In the genomic region with DNA sequence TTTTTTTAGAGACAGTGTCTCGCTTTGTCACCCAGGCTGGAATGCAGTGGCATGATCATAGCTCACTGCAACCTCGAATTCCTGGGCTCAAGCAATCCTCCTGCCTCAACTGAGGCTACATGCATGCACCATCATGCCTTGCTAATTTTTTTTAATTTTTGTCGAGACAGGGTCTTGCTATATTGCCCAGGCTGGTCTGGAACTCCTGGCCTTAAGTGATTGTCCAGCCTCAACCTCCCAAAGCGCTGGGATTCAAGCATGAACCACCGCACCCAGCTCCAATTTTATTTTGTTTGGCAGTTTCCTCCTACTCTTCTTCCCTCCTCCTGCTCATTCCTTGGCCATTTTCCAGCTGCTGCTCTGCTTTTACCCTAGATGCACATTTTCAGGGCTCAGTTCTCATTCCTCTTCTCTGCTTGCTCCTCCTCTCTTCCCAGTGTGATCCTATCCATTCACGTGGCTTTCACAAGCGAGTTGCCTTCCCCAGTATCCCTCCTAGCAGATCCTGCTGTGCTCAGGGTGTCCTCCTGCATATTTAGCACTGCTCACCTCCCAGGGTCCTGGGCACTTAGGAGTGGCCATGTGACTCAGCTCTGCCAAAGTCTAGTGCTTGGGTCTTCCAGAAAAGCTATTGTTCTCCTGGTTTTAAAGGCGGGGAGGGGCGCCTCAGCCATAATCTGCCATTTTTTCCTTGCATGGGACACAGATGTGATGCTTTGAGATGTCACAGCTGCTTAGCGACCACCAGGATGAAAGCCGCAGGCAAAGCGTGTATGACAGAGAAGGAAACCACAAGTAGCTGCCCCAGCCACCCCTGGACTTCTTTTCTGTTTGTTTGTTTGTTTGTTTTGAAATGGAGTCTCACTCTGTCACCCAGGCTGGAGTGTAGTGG, we compare ENCODE assay signal across 10 cellular contexts. TPM values are rescaled to one million over a fixed set of nuclear protein-coding genes. Genes with fewer than 3 reads are reported as not detected.
DNase-seq lines count a peak whose midpoint lies in the region; ATAC-seq, FAIRE-seq and TF ChIP-seq lines count a peak whose summit lies in the region.
"Had no signal": no experiment of that assay in that cellular context is flagged by ENCODE, and none has a peak within 500 bp of the region (broad histone marks: within the 10 kb centered on the region; RNA-seq: fewer than 3 reads in every experiment).

No MANE protein-coding gene starts in this region.

- no peak overlapping the region for H3K4me3 ChIP-seq in adrenal gland
- H3K4me3 ChIP-seq: PC-9 had no signal

- no peaks in the 10 kb centered on the region for H3K9me3 ChIP-seq in adrenal gland (replicated peaks in 1 of 3)

- DNase-seq in GM04503 (ENCODE audit: low read depth) (peak; percentile 31), adrenal gland (peak in 6 of 7 donors; percentile 40 to 71 (median 41)), left cardiac atrium (no peak), smooth muscle cell of the brain vasculature (ENCODE audit: low read depth, low spot score) (peak; percentile 81), D721Med (ENCODE audit: insufficient read length, low spot score) (no peak)
- no peak for DNase-seq in activated naive CD4-positive, alpha-beta T cell (lab: John Stamatoyannopoulos, UW)
- DNase-seq: NCI-H1930, PC-9, T-helper 9 cell had no signal

- no peak for TF ChIP-seq POLR2A in adrenal gland (IDR thresholded peaks at IDR 0.05)

- ATAC-seq in left cardiac atrium = peak; percentile 52 to 64
- no peak for ATAC-seq in HG03159 (IDR thresholded peaks at IDR 0.05; ENCODE audit: unreplicated experiment)

- intact Hi-C loops in adrenal gland (cut with DNase I) = no loop called here
- intact Hi-C loops in left cardiac atrium (cut with DNase I) = no loop called here

- no peak for FAIRE-seq in D721Med (lab: Jason Lieb, UNC)

- H3K27ac ChIP-seq in adrenal gland = peak overlapping the region in 1 of 5 donors; percentile 34
- H3K27ac ChIP-seq: PC-9 had no signal

- no peaks in the 10 kb centered on the region for H3K27me3 ChIP-seq in adrenal gland

- peaks cover 0 to 12% of the 10 kb centered on the region in 2 donors for H3K36me3 ChIP-seq in adrenal gland (replicated peaks in 1 of 2)

- TF ChIP-seq CTCF in adrenal gland (IDR thresholded peaks at IDR 0.05) (no peak), D721Med (IDR thresholded peaks at IDR 0.05; ENCODE audit: insufficient read depth, missing control alignments) (no peak)

- 80 to 84% (median 82%) methylated on average over 12 of the region's 12 CpGs for WGBS in adrenal gland, 4 donors

- H3K4me1 ChIP-seq in adrenal gland (replicated peaks in 1 of 2) = no peaks in the 10 kb centered on the region

RNA-seq across cellular contexts. Expression of a gene that starts 33.6 kb away (rescaled TPM):
- 10 to 100 TPM; 32.7 to 63.5 (median 45.7) TPM for total RNA-seq in adrenal gland
- polyA plus RNA-seq in adrenal gland = 10 to 100 TPM; 27.2 to 37.0 (median 28.7) TPM
- 10 to 100 TPM; 17.8 to 23.6 TPM for total RNA-seq in left cardiac atrium

RNA-seq across cellular contexts. Expression of a gene that starts 36.0 kb away (rescaled TPM):
- 100 to 1,000 TPM in 7 of 8 donors, 10 to 100 TPM in 1; 30.1 to 990 (median 609) TPM for total RNA-seq in adrenal gland
- polyA plus RNA-seq in adrenal gland = 100 to 1,000 TPM in 2 of 3 donors, 10 to 100 TPM in 1; 33.8 to 453 (median 261) TPM
- total RNA-seq in left cardiac atrium = 100 to 1,000 TPM; 107 to 179 TPM

Comparison
In these comparisons a context has a peak if more than half of its experiments do, and no peak if none do; other contexts are left out.
1. DNase-seq: peak in GM04503 (single experiment), adrenal gland (6 of 7) and smooth muscle cell of the brain vasculature (single experiment); none in left cardiac atrium (single experiment), D721Med (single experiment) and activated naive CD4-positive, alpha-beta T cell (0 of 4).